Comparison of ENCODE assay signal across 1 cellular context in the genomic region with DNA sequence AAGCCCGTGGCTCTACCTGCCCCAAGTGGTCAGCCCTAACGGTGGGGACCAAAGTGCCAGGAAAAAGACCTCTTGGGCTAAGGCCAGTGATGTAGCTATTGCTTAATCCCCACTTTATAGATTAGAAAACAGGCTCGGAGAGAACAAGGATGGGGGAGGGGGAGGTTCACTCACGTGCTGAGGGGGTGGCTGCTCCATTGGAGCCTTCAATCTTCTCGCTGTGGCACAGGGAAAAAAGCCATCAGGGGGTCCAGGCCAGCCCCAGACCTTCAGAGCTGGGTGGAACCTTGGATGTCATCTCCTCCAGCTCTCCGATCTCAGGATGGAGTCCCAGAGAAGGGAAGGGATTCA.
TF ChIP-seq lines count a peak whose summit lies in the region.

No MANE protein-coding gene starts in this region.

TF ChIP-seq in H1, 55 proteins besides CTCF, POLR2A, EP300 and RAD21:
- TF ChIP-seq, protein P1, sequence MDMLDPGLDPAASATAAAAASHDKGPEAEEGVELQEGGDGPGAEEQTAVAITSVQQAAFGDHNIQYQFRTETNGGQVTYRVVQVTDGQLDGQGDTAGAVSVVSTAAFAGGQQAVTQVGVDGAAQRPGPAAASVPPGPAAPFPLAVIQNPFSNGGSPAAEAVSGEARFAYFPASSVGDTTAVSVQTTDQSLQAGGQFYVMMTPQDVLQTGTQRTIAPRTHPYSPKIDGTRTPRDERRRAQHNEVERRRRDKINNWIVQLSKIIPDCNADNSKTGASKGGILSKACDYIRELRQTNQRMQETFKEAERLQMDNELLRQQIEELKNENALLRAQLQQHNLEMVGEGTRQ (IDR thresholded peaks at IDR 0.05; ENCODE audit: low read length) = no peak
- no peak for TF ChIP-seq CTBP2 (IDR thresholded peaks at IDR 0.05; ENCODE audit: borderline replicate concordance, insufficient read depth, insufficient read length, low read length)
- no peak for TF ChIP-seq KDM1A (IDR thresholded peaks at IDR 0.05; ENCODE audit: borderline replicate concordance, low read length)
- no peak for TF ChIP-seq POU5F1 (IDR thresholded peaks at IDR 0.05; ENCODE audit: low read depth, low read length)
- TF ChIP-seq KDM5A (IDR thresholded peaks at IDR 0.05; ENCODE audit: low read length) = no peak
- TF ChIP-seq, protein P2, sequence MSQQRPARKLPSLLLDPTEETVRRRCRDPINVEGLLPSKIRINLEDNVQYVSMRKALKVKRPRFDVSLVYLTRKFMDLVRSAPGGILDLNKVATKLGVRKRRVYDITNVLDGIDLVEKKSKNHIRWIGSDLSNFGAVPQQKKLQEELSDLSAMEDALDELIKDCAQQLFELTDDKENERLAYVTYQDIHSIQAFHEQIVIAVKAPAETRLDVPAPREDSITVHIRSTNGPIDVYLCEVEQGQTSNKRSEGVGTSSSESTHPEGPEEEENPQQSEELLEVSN (IDR thresholded peaks at IDR 0.05) = no peak
- no peak for TF ChIP-seq SP4 (IDR thresholded peaks at IDR 0.05; ENCODE audit: low read length)
- TF ChIP-seq TAF1 (IDR thresholded peaks at IDR 0.05; ENCODE audit: low read depth, low read length) = no peak
- TF ChIP-seq SRF (IDR thresholded peaks at IDR 0.05; ENCODE audit: low read depth, low read length) = no peak
- no peak for TF ChIP-seq MAFK (IDR thresholded peaks at IDR 0.05; ENCODE audit: low read depth, low read length)
- no peak for TF ChIP-seq BCL11A (IDR thresholded peaks at IDR 0.05; ENCODE audit: low read depth in 2 of 2, low read length in 2 of 2)
- no peak for TF ChIP-seq CHD1 (IDR thresholded peaks at IDR 0.05; ENCODE audit: low read depth, low read length)
- TF ChIP-seq, protein P3, sequence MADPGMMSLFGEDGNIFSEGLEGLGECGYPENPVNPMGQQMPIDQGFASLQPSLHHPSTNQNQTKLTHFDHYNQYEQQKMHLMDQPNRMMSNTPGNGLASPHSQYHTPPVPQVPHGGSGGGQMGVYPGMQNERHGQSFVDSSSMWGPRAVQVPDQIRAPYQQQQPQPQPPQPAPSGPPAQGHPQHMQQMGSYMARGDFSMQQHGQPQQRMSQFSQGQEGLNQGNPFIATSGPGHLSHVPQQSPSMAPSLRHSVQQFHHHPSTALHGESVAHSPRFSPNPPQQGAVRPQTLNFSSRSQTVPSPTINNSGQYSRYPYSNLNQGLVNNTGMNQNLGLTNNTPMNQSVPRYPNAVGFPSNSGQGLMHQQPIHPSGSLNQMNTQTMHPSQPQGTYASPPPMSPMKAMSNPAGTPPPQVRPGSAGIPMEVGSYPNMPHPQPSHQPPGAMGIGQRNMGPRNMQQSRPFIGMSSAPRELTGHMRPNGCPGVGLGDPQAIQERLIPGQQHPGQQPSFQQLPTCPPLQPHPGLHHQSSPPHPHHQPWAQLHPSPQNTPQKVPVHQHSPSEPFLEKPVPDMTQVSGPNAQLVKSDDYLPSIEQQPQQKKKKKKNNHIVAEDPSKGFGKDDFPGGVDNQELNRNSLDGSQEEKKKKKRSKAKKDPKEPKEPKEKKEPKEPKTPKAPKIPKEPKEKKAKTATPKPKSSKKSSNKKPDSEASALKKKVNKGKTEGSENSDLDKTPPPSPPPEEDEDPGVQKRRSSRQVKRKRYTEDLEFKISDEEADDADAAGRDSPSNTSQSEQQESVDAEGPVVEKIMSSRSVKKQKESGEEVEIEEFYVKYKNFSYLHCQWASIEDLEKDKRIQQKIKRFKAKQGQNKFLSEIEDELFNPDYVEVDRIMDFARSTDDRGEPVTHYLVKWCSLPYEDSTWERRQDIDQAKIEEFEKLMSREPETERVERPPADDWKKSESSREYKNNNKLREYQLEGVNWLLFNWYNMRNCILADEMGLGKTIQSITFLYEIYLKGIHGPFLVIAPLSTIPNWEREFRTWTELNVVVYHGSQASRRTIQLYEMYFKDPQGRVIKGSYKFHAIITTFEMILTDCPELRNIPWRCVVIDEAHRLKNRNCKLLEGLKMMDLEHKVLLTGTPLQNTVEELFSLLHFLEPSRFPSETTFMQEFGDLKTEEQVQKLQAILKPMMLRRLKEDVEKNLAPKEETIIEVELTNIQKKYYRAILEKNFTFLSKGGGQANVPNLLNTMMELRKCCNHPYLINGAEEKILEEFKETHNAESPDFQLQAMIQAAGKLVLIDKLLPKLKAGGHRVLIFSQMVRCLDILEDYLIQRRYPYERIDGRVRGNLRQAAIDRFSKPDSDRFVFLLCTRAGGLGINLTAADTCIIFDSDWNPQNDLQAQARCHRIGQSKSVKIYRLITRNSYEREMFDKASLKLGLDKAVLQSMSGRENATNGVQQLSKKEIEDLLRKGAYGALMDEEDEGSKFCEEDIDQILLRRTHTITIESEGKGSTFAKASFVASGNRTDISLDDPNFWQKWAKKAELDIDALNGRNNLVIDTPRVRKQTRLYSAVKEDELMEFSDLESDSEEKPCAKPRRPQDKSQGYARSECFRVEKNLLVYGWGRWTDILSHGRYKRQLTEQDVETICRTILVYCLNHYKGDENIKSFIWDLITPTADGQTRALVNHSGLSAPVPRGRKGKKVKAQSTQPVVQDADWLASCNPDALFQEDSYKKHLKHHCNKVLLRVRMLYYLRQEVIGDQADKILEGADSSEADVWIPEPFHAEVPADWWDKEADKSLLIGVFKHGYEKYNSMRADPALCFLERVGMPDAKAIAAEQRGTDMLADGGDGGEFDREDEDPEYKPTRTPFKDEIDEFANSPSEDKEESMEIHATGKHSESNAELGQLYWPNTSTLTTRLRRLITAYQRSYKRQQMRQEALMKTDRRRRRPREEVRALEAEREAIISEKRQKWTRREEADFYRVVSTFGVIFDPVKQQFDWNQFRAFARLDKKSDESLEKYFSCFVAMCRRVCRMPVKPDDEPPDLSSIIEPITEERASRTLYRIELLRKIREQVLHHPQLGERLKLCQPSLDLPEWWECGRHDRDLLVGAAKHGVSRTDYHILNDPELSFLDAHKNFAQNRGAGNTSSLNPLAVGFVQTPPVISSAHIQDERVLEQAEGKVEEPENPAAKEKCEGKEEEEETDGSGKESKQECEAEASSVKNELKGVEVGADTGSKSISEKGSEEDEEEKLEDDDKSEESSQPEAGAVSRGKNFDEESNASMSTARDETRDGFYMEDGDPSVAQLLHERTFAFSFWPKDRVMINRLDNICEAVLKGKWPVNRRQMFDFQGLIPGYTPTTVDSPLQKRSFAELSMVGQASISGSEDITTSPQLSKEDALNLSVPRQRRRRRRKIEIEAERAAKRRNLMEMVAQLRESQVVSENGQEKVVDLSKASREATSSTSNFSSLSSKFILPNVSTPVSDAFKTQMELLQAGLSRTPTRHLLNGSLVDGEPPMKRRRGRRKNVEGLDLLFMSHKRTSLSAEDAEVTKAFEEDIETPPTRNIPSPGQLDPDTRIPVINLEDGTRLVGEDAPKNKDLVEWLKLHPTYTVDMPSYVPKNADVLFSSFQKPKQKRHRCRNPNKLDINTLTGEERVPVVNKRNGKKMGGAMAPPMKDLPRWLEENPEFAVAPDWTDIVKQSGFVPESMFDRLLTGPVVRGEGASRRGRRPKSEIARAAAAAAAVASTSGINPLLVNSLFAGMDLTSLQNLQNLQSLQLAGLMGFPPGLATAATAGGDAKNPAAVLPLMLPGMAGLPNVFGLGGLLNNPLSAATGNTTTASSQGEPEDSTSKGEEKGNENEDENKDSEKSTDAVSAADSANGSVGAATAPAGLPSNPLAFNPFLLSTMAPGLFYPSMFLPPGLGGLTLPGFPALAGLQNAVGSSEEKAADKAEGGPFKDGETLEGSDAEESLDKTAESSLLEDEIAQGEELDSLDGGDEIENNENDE (IDR thresholded peaks at IDR 0.05; ENCODE audit: insufficient replicate concordance, low read length) = no peak
- TF ChIP-seq SP2 (IDR thresholded peaks at IDR 0.05; ENCODE audit: low read length) = no peak
TF ChIP-seq in H1: peak in this region for 0.
